19 cellular contexts compared by ENCODE assay signal in genomic region chr5:83864652-83865051, GRCh38.
A peak's percentile ranks its signal among the peaks of the same experiment; 100 is the strongest.
DNase-seq lines count a peak whose midpoint lies in the region; ATAC-seq, FAIRE-seq and TF ChIP-seq lines count a peak whose summit lies in the region.
"Had no signal": no experiment of that assay in that cellular context is flagged by ENCODE, and none has a peak within 500 bp of the region (broad histone marks: within the 10 kb centered on the region; RNA-seq: fewer than 3 reads in every experiment).

No MANE protein-coding gene starts in this region.

- H3K27me3 Mint-ChIP-seq in effector memory CD8-positive, alpha-beta T cell = no peaks in the 10 kb centered on the region

- FAIRE-seq in D721Med (lab: Jason Lieb, UNC) = peak; percentile 48
- FAIRE-seq: GM12892, HepG2 had no signal

- no peak overlapping the region for H3K4me3 Mint-ChIP-seq in effector memory CD8-positive, alpha-beta T cell
- H3K4me3 Mint-ChIP-seq: CD14-positive monocyte, H9, T-cell had no signal

- peaks cover 4 to 8% of the 10 kb centered on the region in 2 donors for H3K9me3 Mint-ChIP-seq in effector memory CD8-positive, alpha-beta T cell
- H3K9me3 Mint-ChIP-seq: H9 had no signal

- no peaks in the 10 kb centered on the region for H3K36me3 Mint-ChIP-seq in effector memory CD8-positive, alpha-beta T cell (ENCODE audit: insufficient read depth)
- H3K36me3 Mint-ChIP-seq: CD14-positive monocyte, T-cell had no signal

- peak; percentile 62 for ATAC-seq in GM19351 (IDR thresholded peaks at IDR 0.05; ENCODE audit: unreplicated experiment)
- ATAC-seq in HG02870 (IDR thresholded peaks at IDR 0.05; ENCODE audit: unreplicated experiment) = peak; percentile 65
- ATAC-seq in HG03457 (IDR thresholded peaks at IDR 0.05; ENCODE audit: unreplicated experiment) = peak; percentile 62
- ATAC-seq in left lobe of liver = no peak
- ATAC-seq in effector memory CD8-positive, alpha-beta T cell (replicated peaks) = no peak
- ATAC-seq in GM21717 (IDR thresholded peaks at IDR 0.05; ENCODE audit: unreplicated experiment) = no peak
- ATAC-seq: HepG2, T-cell had no signal

- no peak for DNase-seq in D721Med (ENCODE audit: insufficient read length, low spot score)
- DNase-seq in left lobe of liver (ENCODE audit: low spot score) = no peak
- DNase-seq in NCI-H446 treated with DMSO at 0.1 percent for 48 hours (lab: John Stamatoyannopoulos, UW) = no peak
- no peak for DNase-seq in effector memory CD8-positive, alpha-beta T cell
- DNase-seq: COR-L47, H9, NCI-H1092 treated with DMSO at 0.1 percent for 48 hours, NCI-H1694 treated with DMSO at 0.1 percent for 48 hours, NCI-H345, NCI-H69, PC-9, T-cell had no signal

- no peaks in the 10 kb centered on the region for H3K4me1 Mint-ChIP-seq in effector memory CD8-positive, alpha-beta T cell (ENCODE audit: low read depth in 2 of 2)
- H3K4me1 Mint-ChIP-seq: CD14-positive monocyte, T-cell had no signal

- no peak overlapping the region for H3K27ac Mint-ChIP-seq in effector memory CD8-positive, alpha-beta T cell
- H3K27ac Mint-ChIP-seq: CD14-positive monocyte, H9, T-cell had no signal

- TF ChIP-seq CTCF in D721Med (IDR thresholded peaks at IDR 0.05; ENCODE audit: insufficient read depth, missing control alignments) = no peak

Comparison
In these comparisons a context has a peak if more than half of its experiments do, and no peak if none do; other contexts are left out.
1. ATAC-seq: peak in GM19351 (single experiment), HG02870 (single experiment) and HG03457 (single experiment); none in left lobe of liver (single experiment), effector memory CD8-positive, alpha-beta T cell (single experiment) and GM21717 (single experiment).